In the genomic region with DNA sequence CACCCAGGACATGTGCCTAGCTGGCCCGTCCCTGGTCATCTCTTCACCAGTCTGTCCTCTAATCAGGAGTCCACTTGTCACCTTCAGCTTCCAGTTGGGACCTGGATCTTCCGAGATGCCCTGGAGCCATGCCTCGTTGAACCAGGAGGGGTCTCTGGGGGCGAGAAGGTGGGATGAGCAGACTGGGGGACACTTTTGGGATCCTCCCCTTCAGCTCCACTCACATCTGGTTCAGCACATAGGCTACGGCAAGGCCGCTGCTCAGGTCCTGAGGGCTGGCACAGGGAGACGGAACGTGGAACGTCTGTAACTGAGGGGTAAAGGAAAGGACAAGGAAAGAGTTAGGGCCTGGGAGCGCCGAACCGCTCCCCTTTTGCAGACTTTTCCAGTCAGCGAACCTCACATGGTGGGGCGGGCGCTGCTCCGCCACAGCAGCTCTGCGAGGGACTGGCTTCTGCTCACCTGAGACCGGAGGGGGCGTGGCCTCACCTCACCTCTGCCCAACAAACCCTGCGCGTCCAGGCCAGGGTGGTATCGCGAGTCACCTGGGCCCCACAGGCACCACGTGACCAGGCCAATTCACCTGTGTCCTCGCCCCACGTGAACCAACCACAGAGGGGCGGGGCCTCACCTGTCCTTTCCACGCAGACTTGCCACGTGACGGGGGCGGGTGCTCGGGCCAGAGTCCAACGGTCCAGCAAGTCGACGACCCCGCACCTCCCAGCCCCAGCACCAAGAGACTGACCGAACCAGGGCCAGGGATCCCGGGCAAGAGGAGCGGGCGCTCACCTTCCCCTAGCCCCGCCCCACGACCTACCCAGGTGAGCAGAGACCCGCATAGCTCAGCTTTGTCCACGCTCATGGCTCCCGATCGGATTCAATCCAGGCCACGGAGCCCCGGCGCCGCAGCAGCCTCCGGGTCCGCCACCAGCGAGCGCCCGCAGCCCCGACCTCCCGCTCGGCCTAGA, we compare ENCODE assay signal across 8 cellular contexts. TPM values are rescaled to one million over a fixed set of nuclear protein-coding genes. Genes with fewer than 3 reads are reported as not detected.
DNase-seq lines count a peak whose midpoint lies in the region; ATAC-seq and TF ChIP-seq lines count a peak whose summit lies in the region.

TSS of gene HOOK2 (minus strand) at position 965 of the 968 bp plus-strand sequence. CDS start at position 862, 103 bp downstream.

- peak; percentile 79 for TF ChIP-seq POLR2A in transverse colon (IDR thresholded peaks at IDR 0.05)

- DNase-seq in DMS79 treated with DMSO at 0.1 percent for 48 hours (lab: John Stamatoyannopoulos, UW) = peak; percentile 93
- DNase-seq in SK-N-MC (ENCODE audit: low read depth, low spot score) = no peak
- DNase-seq in effector CD4-positive, alpha-beta T cell = peak; percentile 32
- peak; percentile 97 for DNase-seq in transverse colon
- no peak for DNase-seq in hepatic stellate cell (ENCODE audit: low spot score)

- H3K27ac ChIP-seq in SK-N-MC (no peak within 1 kb of the TSS), mesodermal cell (ENCODE audit: low read depth, low read length, severe bottlenecking) (no peak within 1 kb of the TSS), transverse colon (peak within 1 kb of the TSS; percentile 91 to 94 (median 94))

- 24 to 31% methylated on average over 40 to 41 of the region's 58 CpGs for WGBS in mesodermal cell (ENCODE audit: insufficient coverage in 2 of 2), 2 experiments
- WGBS in transverse colon (ENCODE audit: low coverage in 1 of 2), 2 donors = 17 to 27% methylated on average over 3 to 49 of the region's 58 CpGs

- H3K4me3 ChIP-seq in SK-N-MC = peak within 1 kb of the TSS; percentile 88
- H3K4me3 ChIP-seq in mesodermal cell (ENCODE audit: extremely low read depth, insufficient read depth, low read length, poor library complexity, severe bottlenecking) = peak within 1 kb of the TSS; percentile 57
- peak within 1 kb of the TSS; percentile 47 to 66 (median 56) for H3K4me3 ChIP-seq in transverse colon

- peaks cover 31% of the 10 kb centered on the region for H3K4me1 ChIP-seq in mesodermal cell (ENCODE audit: control insufficient read depth, insufficient read depth, low read length, poor library complexity, severe bottlenecking)
- H3K4me1 ChIP-seq in transverse colon = peaks cover 12 to 51% (median 35%) of the 10 kb centered on the region in 4 donors

- peak within 1 kb of the TSS; percentile 77 for H3K9ac ChIP-seq in SK-N-MC (ENCODE audit: insufficient read length)

- no peaks in the 10 kb centered on the region for H3K27me3 ChIP-seq in transverse colon

- H3K36me3 ChIP-seq in SK-N-MC (ENCODE audit: insufficient read depth, low read length) (no peaks in the 10 kb centered on the region), mesodermal cell (ENCODE audit: control insufficient read depth, insufficient read depth, low read length) (peaks cover 7% of the 10 kb centered on the region), transverse colon (no peaks in the 10 kb centered on the region)

- peak; percentile 3 for ATAC-seq in HG03354 (IDR thresholded peaks at IDR 0.05; ENCODE audit: poor library complexity, severe bottlenecking, unreplicated experiment)
- ATAC-seq in HG03457 (IDR thresholded peaks at IDR 0.05; ENCODE audit: unreplicated experiment) = no peak

- TF ChIP-seq CTCF in transverse colon (IDR thresholded peaks at IDR 0.05) = no peak

- H3K9me3 ChIP-seq in SK-N-MC (ENCODE audit: low read depth, low read length) (no peaks in the 10 kb centered on the region), mesodermal cell (ENCODE audit: control insufficient read depth, low read length) (no peaks in the 10 kb centered on the region), transverse colon (no peaks in the 10 kb centered on the region)

- no peak for TF ChIP-seq EP300 in transverse colon (IDR thresholded peaks at IDR 0.05; ENCODE audit: low read depth)

- in situ Hi-C loops in transverse colon (cut with MboI; ENCODE audit: low pct_ligation_motif_present in 1 of 4, low pct_unique_long_range_greater_than_20kb in 1 of 4, low sequenced_read_pairs in 3 of 4) = no loop called here

- intact Hi-C loops in transverse colon (cut with DNase I; ENCODE audit: low total_unique reads) = no loop called here

RNA-seq across cellular contexts. Expression of gene HOOK2, which starts in this region (rescaled TPM):
- 28.7 TPM for polyA plus RNA-seq in mesodermal cell (2013, experiment 1 of 2)
- 27.5 TPM for polyA plus RNA-seq in mesodermal cell (2013, experiment 2 of 2)
- 100 to 1,000 TPM; 138 to 387 (median 215) TPM for total RNA-seq in transverse colon

Comparison
In these comparisons a context has a peak if more than half of its experiments do, and no peak if none do; other contexts are left out.
1. DNase-seq: peak in DMS79 treated with DMSO at 0.1 percent for 48 hours (single experiment), effector CD4-positive, alpha-beta T cell (single experiment) and transverse colon (single experiment); none in SK-N-MC (single experiment) and hepatic stellate cell (single experiment).
2. H3K27ac ChIP-seq: peak in transverse colon (4 of 4); none in SK-N-MC (single experiment) and mesodermal cell (single experiment).
3. Peak in every context shown above with its lines, with median percentiles within 50 percentile points of each other: H3K4me3 ChIP-seq.